Comparison of ENCODE assay signal across 15 cellular contexts in the genomic region with DNA sequence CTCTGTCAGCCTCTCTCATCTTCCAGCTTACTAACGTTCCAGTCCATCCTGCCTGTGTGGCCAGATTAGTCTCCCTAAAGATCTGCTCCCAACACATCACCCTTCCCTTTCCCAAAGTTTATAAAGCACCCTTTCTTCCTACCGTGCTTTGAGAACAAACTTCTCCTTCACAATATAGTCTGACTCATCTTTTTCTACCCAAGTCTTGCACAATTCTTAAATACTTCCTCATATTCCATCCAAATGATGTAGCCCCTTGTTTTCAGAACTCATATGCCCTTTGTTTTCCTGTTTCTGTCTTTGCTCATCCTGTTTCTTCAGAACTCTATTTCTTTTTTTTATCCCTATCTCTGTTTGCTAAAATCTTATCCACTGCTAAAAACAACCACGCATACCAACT. TPM values are rescaled to one million over a fixed set of nuclear protein-coding genes. Genes with fewer than 3 reads are reported as not detected.
DNase-seq lines count a peak whose midpoint lies in the region; ATAC-seq, FAIRE-seq and TF ChIP-seq lines count a peak whose summit lies in the region.
"Had no signal": no experiment of that assay in that cellular context is flagged by ENCODE, and none has a peak within 500 bp of the region (broad histone marks: within the 10 kb centered on the region; RNA-seq: fewer than 3 reads in every experiment).

No MANE protein-coding gene starts in this region.

- H3K4me2 ChIP-seq in BLaER1 treated with 17β-estradiol and CSF1 and Interleukin-3, amounts not matched to agents 10 nM and 100 nM = peak overlapping the region in 10 of 11 experiments; percentile 45 to 90 (median 80); a peak in 20 of 22 replicates
- H3K4me2 ChIP-seq in astrocyte (ENCODE audit: low read length) = peak overlapping the region; percentile 43

- peak overlapping the region in 10 of 11 experiments; percentile 59 to 93 (median 85); a peak in 20 of 22 replicates for H3K27ac ChIP-seq in BLaER1 treated with 17β-estradiol and CSF1 and Interleukin-3, amounts not matched to agents 10 nM and 100 nM
- no peak overlapping the region for H3K27ac ChIP-seq in astrocyte (ENCODE audit: low read depth, low read length)
- H3K27ac ChIP-seq: sigmoid colon had no signal

- no peaks in the 10 kb centered on the region for H3K36me3 ChIP-seq in BLaER1 treated with 17β-estradiol and CSF1 and Interleukin-3, amounts not matched to agents 10 nM and 100 nM
- H3K36me3 ChIP-seq in astrocyte (ENCODE audit: insufficient read depth, low read length) = no peaks in the 10 kb centered on the region
- H3K36me3 ChIP-seq: sigmoid colon had no signal

- no peak overlapping the region for H2AFZ ChIP-seq in astrocyte (ENCODE audit: low read depth, low read length)

- peak; percentile 76 for DNase-seq in M059J (ENCODE audit: low read depth)
- peak; percentile 55 for DNase-seq in astrocyte (ENCODE audit: low read depth)
- DNase-seq in kidney tubule cell (ENCODE audit: low spot score) = peak; percentile 44
- no peak for DNase-seq in NCI-H1417 treated with DMSO at 0.1 percent for 48 hours (lab: John Stamatoyannopoulos, UW)
- DNase-seq in activated naive CD4-positive, alpha-beta T cell treated with anti-CD3 and anti-CD28 coated beads, Interleukin-2, amount 50 U/mL, for 16 hours = no peak
- no peak for DNase-seq in stimulated activated CD4-positive, alpha-beta T cell treated with anti-CD3 and anti-CD28 coated beads, Interleukin-2, amount 100 ng/mL, for 48 hours
- DNase-seq: activated naive CD8-positive, alpha-beta T cell treated with anti-CD3 and anti-CD28 coated beads for 36 hours; effector CD8-positive, alpha-beta T cell; mucosa of descending colon; NCI-H526; sigmoid colon; T-helper 1 cell had no signal

- peak overlapping the region in 8 of 11 experiments; percentile 57 to 76 (median 67); a peak in 16 of 22 replicates for H3K9ac ChIP-seq in BLaER1 treated with 17β-estradiol and CSF1 and Interleukin-3, amounts not matched to agents 10 nM and 100 nM
- H3K9ac ChIP-seq in astrocyte (ENCODE audit: low read length) = no peak overlapping the region

- H3K9me3 ChIP-seq in BLaER1 treated with 17β-estradiol and CSF1 and Interleukin-3, amounts not matched to agents 10 nM and 100 nM (replicated peaks in 1 of 11) = no peaks in the 10 kb centered on the region
- H3K9me3 ChIP-seq in astrocyte (ENCODE audit: insufficient read depth, low read depth, low read length) = no peaks in the 10 kb centered on the region
- H3K9me3 ChIP-seq: mucosa of descending colon, sigmoid colon had no signal

- H3K36me3 Mint-ChIP-seq in astrocyte (ENCODE audit: low read depth, unreplicated experiment) = no peaks in the 10 kb centered on the region
- H3K36me3 Mint-ChIP-seq: activated naive CD8-positive, alpha-beta T cell treated with anti-CD3 and anti-CD28 coated beads for 36 hours; type B pancreatic cell had no signal

- peak overlapping the region in 3 of 10 experiments; percentile 3 to 26 (median 19); a peak in 1 of 20 replicates for H3K4me3 ChIP-seq in BLaER1 treated with 17β-estradiol and CSF1 and Interleukin-3, amounts not matched to agents 10 nM and 100 nM
- no peak overlapping the region for H3K4me3 ChIP-seq in astrocyte (ENCODE audit: insufficient read depth, low read depth, low read length)
- H3K4me3 ChIP-seq: mucosa of descending colon, sigmoid colon had no signal

- peaks cover 26% of the 10 kb centered on the region for H3K4me1 Mint-ChIP-seq in astrocyte (ENCODE audit: low read depth, unreplicated experiment)
- H3K4me1 Mint-ChIP-seq: activated naive CD8-positive, alpha-beta T cell treated with anti-CD3 and anti-CD28 coated beads for 36 hours had no signal

- H3K79me2 ChIP-seq in astrocyte (ENCODE audit: insufficient read depth, low read length) = no peaks in the 10 kb centered on the region

- no peak for FAIRE-seq in astrocyte (lab: Jason Lieb, UNC)

- H3K27ac Mint-ChIP-seq in astrocyte (ENCODE audit: unreplicated experiment) = peak overlapping the region; percentile 16
- H3K27ac Mint-ChIP-seq: activated naive CD8-positive, alpha-beta T cell treated with anti-CD3 and anti-CD28 coated beads for 36 hours; type B pancreatic cell had no signal

- no peaks in the 10 kb centered on the region for H3K27me3 ChIP-seq in BLaER1 treated with 17β-estradiol and CSF1 and Interleukin-3, amounts not matched to agents 10 nM and 100 nM
- H3K27me3 ChIP-seq in astrocyte (ENCODE audit: insufficient read depth, low read length) = no peaks in the 10 kb centered on the region
- H3K27me3 ChIP-seq: sigmoid colon had no signal

- no peak for ATAC-seq in HG03196 (IDR thresholded peaks at IDR 0.05; ENCODE audit: unreplicated experiment)
- ATAC-seq: mucosa of descending colon had no signal

- TF ChIP-seq CTCF in astrocyte (IDR thresholded peaks at IDR 0.05; ENCODE audit: insufficient read depth, low read depth, low read length) = no peak

- no peak overlapping the region for H3K4me3 Mint-ChIP-seq in astrocyte (ENCODE audit: unreplicated experiment)
- H3K4me3 Mint-ChIP-seq: activated naive CD8-positive, alpha-beta T cell treated with anti-CD3 and anti-CD28 coated beads for 36 hours; type B pancreatic cell had no signal

- H3K27me3 Mint-ChIP-seq in astrocyte (ENCODE audit: low read depth, unreplicated experiment) = peaks cover 2% of the 10 kb centered on the region
- H3K27me3 Mint-ChIP-seq: activated naive CD8-positive, alpha-beta T cell treated with anti-CD3 and anti-CD28 coated beads for 36 hours had no signal

- no peaks in the 10 kb centered on the region for H4K20me1 ChIP-seq in BLaER1 treated with 17β-estradiol and CSF1 and Interleukin-3, amounts not matched to agents 10 nM and 100 nM
- H4K20me1 ChIP-seq in astrocyte (ENCODE audit: insufficient read depth, low read length) = no peaks in the 10 kb centered on the region

- peaks cover 5 to 94% (median 62%) of the 10 kb centered on the region in 10 experiments; a peak in 17 of 20 replicates for H3K4me1 ChIP-seq in BLaER1 treated with 17β-estradiol and CSF1 and Interleukin-3, amounts not matched to agents 10 nM and 100 nM
- H3K4me1 ChIP-seq in astrocyte (ENCODE audit: insufficient read depth, low read length) = peaks cover 6% of the 10 kb centered on the region
- H3K4me1 ChIP-seq: sigmoid colon had no signal

- peaks cover 5% of the 10 kb centered on the region for H3K9me3 Mint-ChIP-seq in astrocyte (ENCODE audit: unreplicated experiment)
- H3K9me3 Mint-ChIP-seq: activated naive CD8-positive, alpha-beta T cell treated with anti-CD3 and anti-CD28 coated beads for 36 hours; type B pancreatic cell had no signal

RNA-seq across cellular contexts. Expression of a gene that starts 59.5 kb away (rescaled TPM):
- not detected in 2 replicates for total RNA-seq in M059J (2014; rRNA removed; shearing (Covaris generic))
- total RNA-seq in astrocyte = 0.48 and 0.50 TPM in 2 replicates
- total RNA-seq: activated naive CD8-positive, alpha-beta T cell treated with anti-CD3 and anti-CD28 coated beads for 36 hours had no signal

Comparison
In these comparisons a context has a peak if more than half of its experiments do, and no peak if none do; other contexts are left out.
1. DNase-seq: peak in M059J (single experiment), astrocyte (single experiment) and kidney tubule cell (single experiment); none in NCI-H1417 treated with DMSO at 0.1 percent for 48 hours (single experiment), activated naive CD4-positive, alpha-beta T cell treated with anti-CD3 and anti-CD28 coated beads, Interleukin-2, amount 50 U/mL, for 16 hours (single experiment) and stimulated activated CD4-positive, alpha-beta T cell treated with anti-CD3 and anti-CD28 coated beads, Interleukin-2, amount 100 ng/mL, for 48 hours (0 of 2).